ENCODE assay signal across 12 cellular contexts in genomic region chr3:135516143-135516542, GRCh38.
DNase-seq lines count a peak whose midpoint lies in the region; ATAC-seq and TF ChIP-seq lines count a peak whose summit lies in the region.
"Had no signal": no experiment of that assay in that cellular context is flagged by ENCODE, and none has a peak within 500 bp of the region (broad histone marks: within the 10 kb centered on the region; RNA-seq: fewer than 3 reads in every experiment).

No MANE protein-coding gene starts in this region.

- peaks cover 0 to 2% (median 0%) of the 10 kb centered on the region in 6 donors for H3K4me1 ChIP-seq in spleen
- no peaks in the 10 kb centered on the region for H3K4me1 ChIP-seq in naive thymus-derived CD4-positive, alpha-beta T cell (ENCODE audit: control insufficient read depth in 2 of 2, insufficient read depth in 2 of 2, low read length in 2 of 2)

- TF ChIP-seq POLR2A in spleen (IDR thresholded peaks at IDR 0.05) (no peak), erythroblast (IDR thresholded peaks at IDR 0.05; ENCODE audit: low read length) (no peak)

- no peak for ATAC-seq in naive thymus-derived CD4-positive, alpha-beta T cell

- H3K9me3 ChIP-seq in spleen, result no peaks in the 10 kb centered on the region
- no peaks in the 10 kb centered on the region for H3K9me3 ChIP-seq in naive thymus-derived CD4-positive, alpha-beta T cell (ENCODE audit: control insufficient read depth in 2 of 3, low read length in 3 of 3)

- H3K27ac ChIP-seq in spleen, result peak overlapping the region in 7 of 8 donors; percentile 7 to 81 (median 59)
- no peak overlapping the region for H3K27ac ChIP-seq in naive thymus-derived CD4-positive, alpha-beta T cell (ENCODE audit: low read depth, low read length)

- no peaks in the 10 kb centered on the region for H3K36me3 ChIP-seq in spleen
- no peaks in the 10 kb centered on the region for H3K36me3 ChIP-seq in naive thymus-derived CD4-positive, alpha-beta T cell (ENCODE audit: control insufficient read depth in 2 of 3, insufficient read depth in 3 of 3, low read length in 3 of 3)

- intact Hi-C loops in spleen (cut with DNase I; ENCODE audit: low total_unique reads), result no loop called here
- intact Hi-C loops in naive thymus-derived CD4-positive, alpha-beta T cell (cut with micrococcal nuclease), result no loop called here

- WGBS in spleen, 5 donors, result 10 to 25% (median 20%) methylated on average over 3 of the region's 3 CpGs

- H3K4me3 ChIP-seq in spleen, result peak overlapping the region in 3 of 8 donors; percentile 9 to 41 (median 20)
- H3K4me3 ChIP-seq in naive thymus-derived CD4-positive, alpha-beta T cell (ENCODE audit: low read length), result no peak overlapping the region

- H3K9me3 Mint-ChIP-seq in naive thymus-derived CD4-positive, alpha-beta T cell, result peaks cover 0 to 12% (median 5%) of the 10 kb centered on the region in 11 donors

- POLR2A ChIA-PET in naive thymus-derived CD4-positive, alpha-beta T cell (lab: Charles Lee), result no interaction called here

- H3K4me3 Mint-ChIP-seq in naive thymus-derived CD4-positive, alpha-beta T cell, result no peak overlapping the region
- H3K4me3 Mint-ChIP-seq: activated CD4-positive, alpha-beta memory T cell treated with anti-CD3 and anti-CD28 coated beads for 36 hours had no signal

- in situ Hi-C loops in SK-MEL-5 (cut with HindIII; ENCODE audit: low pct_unique_long_range_greater_than_20kb, low sequenced_read_pairs), result no loop called here

- DNase-seq in NCI-H748 (lab: John Stamatoyannopoulos, UW; ENCODE audit: unreplicated experiment), result peak; percentile 15
- DNase-seq in NCI-H748 treated with DMSO at 0.1 percent for 48 hours (lab: John Stamatoyannopoulos, UW), result no peak
- peak; percentile 53 for DNase-seq in SK-MEL-5 (ENCODE audit: low read depth, low spot score)
- peak; percentile 11 for DNase-seq in fibroblast of peridontal ligament (ENCODE audit: extremely low read depth)
- DNase-seq in spleen, result no peak
- DNase-seq in erythroblast (lab: John Stamatoyannopoulos, UW), result no peak
- DNase-seq in naive thymus-derived CD4-positive, alpha-beta T cell, result no peak
- no peak for DNase-seq in D341Med (ENCODE audit: low spot score)
- DNase-seq: activated CD4-positive, alpha-beta memory T cell treated with anti-CD3 and anti-CD28 coated beads for 36 hours; kidney; NCI-H2171 treated with DMSO at 0.1 percent for 48 hours; occipital lobe had no signal

- peaks cover 0 to 6% (median 0%) of the 10 kb centered on the region in 7 donors for H3K27me3 ChIP-seq in spleen (replicated peaks in 1 of 7)
- no peaks in the 10 kb centered on the region for H3K27me3 ChIP-seq in naive thymus-derived CD4-positive, alpha-beta T cell (ENCODE audit: control insufficient read depth in 2 of 2, insufficient read depth in 2 of 2, low read length in 2 of 2)

- TF ChIP-seq CTCF in spleen (IDR thresholded peaks at IDR 0.05 in 8 of 11, conservative IDR thresholded peaks at IDR 0.05 in 3 of 11), result peak in 8 of 11 experiments; percentile 10 to 47 (median 38)

- CTCF ChIA-PET in naive thymus-derived CD4-positive, alpha-beta T cell (lab: Charles Lee), result no interaction called here

- H3K36me3 Mint-ChIP-seq in naive thymus-derived CD4-positive, alpha-beta T cell, result no peaks in the 10 kb centered on the region
- H3K36me3 Mint-ChIP-seq: activated CD4-positive, alpha-beta memory T cell treated with anti-CD3 and anti-CD28 coated beads for 36 hours had no signal

- H3K27ac Mint-ChIP-seq in naive thymus-derived CD4-positive, alpha-beta T cell, result no peak overlapping the region
- H3K27ac Mint-ChIP-seq: activated CD4-positive, alpha-beta memory T cell treated with anti-CD3 and anti-CD28 coated beads for 36 hours had no signal

- peaks cover 0 to 7% (median 0%) of the 10 kb centered on the region in 5 donors for H3K27me3 Mint-ChIP-seq in naive thymus-derived CD4-positive, alpha-beta T cell
- H3K27me3 Mint-ChIP-seq: activated CD4-positive, alpha-beta memory T cell treated with anti-CD3 and anti-CD28 coated beads for 36 hours had no signal

- H3K4me1 Mint-ChIP-seq in naive thymus-derived CD4-positive, alpha-beta T cell, result no peaks in the 10 kb centered on the region

Comparison
In these comparisons a context has a peak if more than half of its experiments do, and no peak if none do; other contexts are left out.
1. DNase-seq: peak in NCI-H748 (single experiment), SK-MEL-5 (single experiment) and fibroblast of peridontal ligament (single experiment); none in NCI-H748 treated with DMSO at 0.1 percent for 48 hours (single experiment), spleen (single experiment), erythroblast (0 of 2), naive thymus-derived CD4-positive, alpha-beta T cell (0 of 9) and D341Med (single experiment).